8 cellular contexts compared by ENCODE assay signal in the genomic region with DNA sequence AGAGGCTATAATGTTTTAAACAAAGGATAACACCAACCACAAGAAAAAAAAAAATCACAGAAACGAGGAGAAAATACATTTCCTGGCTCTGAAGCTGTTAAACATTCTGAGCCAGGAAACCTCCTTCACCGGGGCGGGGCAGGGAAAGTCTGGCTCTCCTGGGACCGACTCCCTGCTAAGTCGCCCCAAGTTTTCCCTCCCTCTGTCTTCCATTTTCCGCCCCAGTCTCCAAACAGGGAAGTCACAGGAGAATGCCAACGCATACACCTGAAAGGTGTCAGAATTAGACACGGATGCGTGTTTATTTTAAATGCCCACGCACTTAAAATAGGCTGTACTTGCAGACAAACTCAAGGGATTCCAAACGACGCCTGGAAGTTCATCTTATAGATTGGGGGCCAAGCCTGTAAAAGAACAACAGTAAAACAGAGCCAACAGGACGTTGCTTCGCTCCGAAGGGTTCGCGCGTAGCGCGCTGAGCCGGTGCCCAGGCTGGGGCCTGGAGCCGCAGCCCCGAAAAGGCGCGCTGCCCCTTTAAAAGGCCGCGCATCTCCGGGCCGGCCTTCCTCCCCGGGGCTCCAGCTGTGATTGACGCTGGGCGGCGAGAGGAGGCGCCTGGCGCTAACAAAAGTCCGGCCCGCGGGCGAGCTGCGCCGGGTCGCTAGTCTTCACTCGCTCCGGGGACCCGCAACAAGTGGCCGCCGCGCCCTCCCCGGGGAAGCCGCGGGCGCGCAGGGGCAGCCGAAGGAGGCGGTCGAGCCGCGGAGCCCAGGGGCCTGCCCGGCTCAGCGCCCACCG. TPM values are rescaled to one million over a fixed set of nuclear protein-coding genes. Genes with fewer than 3 reads are reported as not detected.
DNase-seq lines count a peak whose midpoint lies in the region; ATAC-seq and TF ChIP-seq lines count a peak whose summit lies in the region.

A gene (plus strand): TSS at position 653 of the 798 bp plus-strand sequence.

- peak within 1 kb of the TSS; percentile 70 to 86 for H3K27ac ChIP-seq in esophagus (ENCODE audit: low read depth in 2 of 2, low read length in 1 of 2)
- peak within 1 kb of the TSS; percentile 75 for H3K27ac ChIP-seq in upper lobe of right lung

- peak; percentile 18 for DNase-seq in NCI-H2227 (lab: John Stamatoyannopoulos, UW; ENCODE audit: unreplicated experiment)
- DNase-seq in NCI-H2227 treated with DMSO at 0.1 percent for 48 hours (lab: John Stamatoyannopoulos, UW) = no peak
- DNase-seq in NCI-H748 (lab: John Stamatoyannopoulos, UW; ENCODE audit: unreplicated experiment) = peak; percentile 89
- peak; percentile 92 for DNase-seq in mesenteric fat pad (ENCODE audit: low spot score)
- peak; percentile 88 for DNase-seq in upper lobe of right lung
- DNase-seq in epidermal melanocyte (ENCODE audit: insufficient read length, low spot score) = no peak

- intact Hi-C loops in upper lobe of right lung (cut with DNase I) = no loop called here

- no peaks in the 10 kb centered on the region for H3K4me1 ChIP-seq in esophagus (ENCODE audit: control insufficient read depth in 2 of 2, insufficient read depth in 2 of 2, low read length in 1 of 2)
- H3K4me1 ChIP-seq in upper lobe of right lung = peaks cover 5% of the 10 kb centered on the region

- H3K36me3 ChIP-seq in esophagus (ENCODE audit: control insufficient read depth in 2 of 2, insufficient read depth in 2 of 2, low read length in 1 of 2) = no peaks in the 10 kb centered on the region
- no peaks in the 10 kb centered on the region for H3K36me3 ChIP-seq in upper lobe of right lung

- WGBS in esophagus, 2 donors = 1 to 2% methylated on average over 61 of the region's 61 CpGs

- H3K9me3 ChIP-seq in esophagus (ENCODE audit: control insufficient read depth in 2 of 2, insufficient read depth in 1 of 2, low read depth in 1 of 2, low read length in 1 of 2) (no peaks in the 10 kb centered on the region), upper lobe of right lung (no peaks in the 10 kb centered on the region)

- ATAC-seq in upper lobe of right lung (peak; percentile 94), HG03196 (IDR thresholded peaks at IDR 0.05; ENCODE audit: unreplicated experiment) (no peak)

- H3K4me3 ChIP-seq in esophagus (ENCODE audit: low read depth in 1 of 2, low read length in 2 of 2) = peak within 1 kb of the TSS; percentile 57 to 78
- peak within 1 kb of the TSS; percentile 64 for H3K4me3 ChIP-seq in upper lobe of right lung

- peak; percentile 32 for TF ChIP-seq CTCF in upper lobe of right lung (IDR thresholded peaks at IDR 0.05)

- H3K27me3 ChIP-seq in esophagus (ENCODE audit: control insufficient read depth in 1 of 2, insufficient read depth in 2 of 2, low read length in 2 of 2) (no peaks in the 10 kb centered on the region), upper lobe of right lung (no peaks in the 10 kb centered on the region)

RNA-seq across cellular contexts. Expression of the gene that starts here (rescaled TPM):
- polyA plus RNA-seq in esophagus = 1 to 10 TPM; 1.8 to 4.4 TPM
- total RNA-seq in mesenteric fat pad (12.2 TPM), upper lobe of right lung (13.3 TPM)

Comparison
In these comparisons a context has a peak if more than half of its experiments do, and no peak if none do; other contexts are left out.
1. DNase-seq: peak in NCI-H2227 (single experiment), NCI-H748 (single experiment), mesenteric fat pad (single experiment) and upper lobe of right lung (single experiment); none in NCI-H2227 treated with DMSO at 0.1 percent for 48 hours (single experiment) and epidermal melanocyte (single experiment).